8 cellular contexts compared by ENCODE assay signal in the genomic region with DNA sequence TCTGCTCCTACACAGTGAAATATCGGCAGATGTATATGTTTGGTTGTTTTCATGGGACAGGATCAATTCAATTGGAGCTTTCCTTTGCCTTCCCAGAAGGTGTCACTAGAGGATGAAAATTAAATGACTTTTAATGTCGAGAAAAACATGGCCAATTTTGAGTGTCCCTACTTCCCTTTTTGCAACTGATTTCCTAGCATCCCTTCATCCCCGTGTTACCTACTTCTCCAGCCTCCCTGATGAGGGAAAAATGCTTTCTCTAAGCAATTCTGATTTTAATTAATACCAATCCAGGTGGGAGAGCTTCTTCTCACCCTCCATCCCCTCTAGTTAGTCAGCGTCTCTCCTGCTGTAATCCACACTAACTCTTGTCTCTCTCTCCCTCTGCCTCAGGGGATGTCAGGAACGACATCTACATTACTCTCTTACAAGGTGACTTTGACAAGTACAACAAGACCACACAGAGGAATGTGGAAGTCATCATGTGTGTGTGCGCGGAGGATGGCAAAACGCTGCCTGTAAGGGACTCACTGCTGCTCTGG.
DNase-seq lines count a peak whose midpoint lies in the region; ATAC-seq and TF ChIP-seq lines count a peak whose summit lies in the region.

No MANE protein-coding gene starts in this region.

- H3K27ac ChIP-seq in RWPE2 (ENCODE audit: poor library complexity, severe bottlenecking) (no peak overlapping the region), uterus (no peak overlapping the region)

- TF ChIP-seq CTCF in RWPE2 (IDR thresholded peaks at IDR 0.05; ENCODE audit: poor library complexity, severe bottlenecking) (peak; percentile 92), type B pancreatic cell (conservative IDR thresholded peaks at IDR 0.05) (peak; percentile 64), uterus (IDR thresholded peaks at IDR 0.05) (peak in 1 of 4 experiments; percentile 18)

- peak; percentile 60 for ATAC-seq in Right ventricle myocardium superior (ENCODE audit: poor library complexity)
- peak; percentile 59; the same call in 2 of the 3 replicates for ATAC-seq in RWPE2 (ENCODE audit: low read depth)
- no peak for ATAC-seq in HG03139 (IDR thresholded peaks at IDR 0.05; ENCODE audit: unreplicated experiment)

- peaks cover 25% of the 10 kb centered on the region for H3K4me1 Mint-ChIP-seq in type B pancreatic cell (ENCODE audit: unreplicated experiment)

- no peaks in the 10 kb centered on the region for H3K9me3 ChIP-seq in RWPE2 (ENCODE audit: severe bottlenecking)
- no peaks in the 10 kb centered on the region for H3K9me3 ChIP-seq in uterus

- no peak for DNase-seq in Right ventricle myocardium superior
- DNase-seq in cardiac septum (ENCODE audit: low spot score), result no peak
- no peak for DNase-seq in RWPE2 (ENCODE audit: low spot score)
- DNase-seq in glomerular visceral epithelial cell (ENCODE audit: extremely low spot score), result peak; percentile 52
- DNase-seq in type B pancreatic cell (ENCODE audit: extremely low spot score, unreplicated experiment), result no peak
- DNase-seq in NCI-H2196 treated with DMSO at 0.1 percent for 48 hours (lab: John Stamatoyannopoulos, UW; ENCODE audit: unreplicated experiment), result no peak
- DNase-seq in uterus, result no peak

- H3K36me3 Mint-ChIP-seq in type B pancreatic cell, result no peaks in the 10 kb centered on the region

- H3K4me3 ChIP-seq in RWPE2 (ENCODE audit: severe bottlenecking), result no peak overlapping the region
- H3K4me3 ChIP-seq in uterus, result no peak overlapping the region

- H3K27me3 Mint-ChIP-seq in type B pancreatic cell, result peaks cover 41% of the 10 kb centered on the region

- H3K4me1 ChIP-seq in RWPE2 (ENCODE audit: insufficient read depth, poor library complexity, severe bottlenecking) (peaks cover 14% of the 10 kb centered on the region), uterus (no peaks in the 10 kb centered on the region)

- H3K36me3 ChIP-seq in RWPE2 (ENCODE audit: low read depth) (no peaks in the 10 kb centered on the region), uterus (no peaks in the 10 kb centered on the region)

- intact Hi-C loops in Right ventricle myocardium superior (cut with DNase I) (loop anchor here (2.0 kb wide), 1 partner anchor 369 kb away; no protein-coding TSS in a partner anchor), cardiac septum (cut with DNase I) (loop anchor here (2.0 to 5.0 kb wide), 2 partner anchors 279 to 370 kb away; a partner anchor contains a TSS), uterus (cut with DNase I; ENCODE audit: low total_unique reads) (no loop called here)

- H3K27me3 ChIP-seq in RWPE2 (ENCODE audit: insufficient read depth, poor library complexity, severe bottlenecking), result no peaks in the 10 kb centered on the region
- H3K27me3 ChIP-seq in uterus, result no peaks in the 10 kb centered on the region

- no peak overlapping the region for H3K4me3 Mint-ChIP-seq in type B pancreatic cell

- H3K9me3 Mint-ChIP-seq in type B pancreatic cell, result no peaks in the 10 kb centered on the region

- no peak for TF ChIP-seq POLR2A in uterus (IDR thresholded peaks at IDR 0.05)

- H3K27ac Mint-ChIP-seq in type B pancreatic cell, result no peak overlapping the region
